9 cellular contexts compared by ENCODE assay signal in the genomic region with DNA sequence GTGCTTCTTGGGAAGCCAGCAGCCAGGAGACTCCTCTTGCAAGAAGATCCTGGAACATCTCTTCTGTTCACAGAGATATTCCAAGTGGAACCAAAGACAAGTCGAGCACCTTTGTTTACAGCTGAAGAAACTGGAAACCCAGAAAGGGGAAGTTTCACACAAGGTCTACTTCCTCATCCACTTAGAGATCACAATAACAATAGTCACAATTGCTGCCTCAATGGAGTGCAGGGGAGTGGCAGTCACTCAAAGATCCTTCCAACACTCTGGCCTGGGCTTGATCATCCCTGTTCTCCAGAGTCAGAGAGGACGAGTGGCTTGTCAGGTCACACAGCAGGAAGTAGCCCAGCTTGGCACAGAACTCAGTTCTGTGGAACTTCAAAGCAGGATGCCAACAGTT. TPM values are rescaled to one million over a fixed set of nuclear protein-coding genes. Genes with fewer than 3 reads are reported as not detected.
A peak's percentile ranks its signal among the peaks of the same experiment; 100 is the strongest.
DNase-seq lines count a peak whose midpoint lies in the region; ATAC-seq, FAIRE-seq and TF ChIP-seq lines count a peak whose summit lies in the region.
"Had no signal": no experiment of that assay in that cellular context is flagged by ENCODE, and none has a peak within 500 bp of the region (broad histone marks: within the 10 kb centered on the region; RNA-seq: fewer than 3 reads in every experiment).

No MANE protein-coding gene starts in this region.

- no peak overlapping the region for H3K27ac Mint-ChIP-seq in osteocyte (ENCODE audit: unreplicated experiment)

- H4K20me1 ChIP-seq in Karpas-422 (ENCODE audit: insufficient read depth, low read depth, low read length): no peaks in the 10 kb centered on the region

- H3K4me3 ChIP-seq in Karpas-422 (ENCODE audit: low read length) (no peak overlapping the region), epithelial cell of esophagus (ENCODE audit: low read length) (no peak overlapping the region), kidney (ENCODE audit: low read length in 2 of 2) (no peak overlapping the region)

- H3K4me1 Mint-ChIP-seq in osteocyte (ENCODE audit: unreplicated experiment): peaks cover 22% of the 10 kb centered on the region

- H3K4me1 ChIP-seq in Karpas-422 (ENCODE audit: low read length) (peaks cover 20% of the 10 kb centered on the region), kidney (ENCODE audit: control insufficient read depth in 1 of 2, insufficient read depth in 1 of 2, low read depth in 1 of 2, low read length in 2 of 2) (no peaks in the 10 kb centered on the region)

- peak; percentile 70 for ATAC-seq in GM21619 (IDR thresholded peaks at IDR 0.05; ENCODE audit: unreplicated experiment)
- ATAC-seq: PC-3 had no signal

- FAIRE-seq in kidney (lab: Jason Lieb, UNC): no peak

- intact Hi-C loops in kidney (cut with DNase I): no loop called here

- H3K27ac ChIP-seq in Karpas-422 (ENCODE audit: low read length) (no peak overlapping the region), kidney (ENCODE audit: low read depth in 2 of 2, low read length in 2 of 2) (no peak overlapping the region)

- H3K27me3 Mint-ChIP-seq in osteocyte (ENCODE audit: unreplicated experiment): peaks cover 3% of the 10 kb centered on the region

- H3K4me3 Mint-ChIP-seq in osteocyte (ENCODE audit: unreplicated experiment): no peak overlapping the region

- in situ Hi-C loops in GM13976 (cut with MboI; ENCODE audit: low sequenced_read_pairs, unreplicated experiment): no loop called here

- H3K4me2 ChIP-seq in Karpas-422 (ENCODE audit: low read depth, low read length, poor library complexity, severe bottlenecking): peak overlapping the region; percentile 31

- no peaks in the 10 kb centered on the region for H3K9me3 Mint-ChIP-seq in osteocyte (ENCODE audit: unreplicated experiment)

- TF ChIP-seq CTCF in GM13976 (IDR thresholded peaks at IDR 0.05; ENCODE audit: borderline replicate concordance, control extremely low read depth, extremely low read depth, insufficient read depth, missing control alignments) (no peak), epithelial cell of esophagus (IDR thresholded peaks at IDR 0.05; ENCODE audit: insufficient read depth, low read depth, low read length, missing control alignments) (no peak), osteocyte (IDR thresholded peaks at IDR 0.05) (no peak), kidney (IDR thresholded peaks at IDR 0.05; ENCODE audit: borderline replicate concordance, extremely low read depth, insufficient read depth) (no peak)

- H3K9me3 ChIP-seq in Karpas-422 (ENCODE audit: low read length) (no peaks in the 10 kb centered on the region), kidney (ENCODE audit: control insufficient read depth in 1 of 2, low read length in 2 of 2) (no peaks in the 10 kb centered on the region)

- DNase-seq in GM13976 (ENCODE audit: low spot score): peak; percentile 58
- DNase-seq in Karpas-422: peak; percentile 70
- peak; percentile 16 for DNase-seq in epithelial cell of esophagus (ENCODE audit: low read depth)
- DNase-seq in osteocyte (ENCODE audit: extremely low spot score, unreplicated experiment): no peak
- no peak for DNase-seq in GM03348 (ENCODE audit: low spot score)
- no peak for DNase-seq in kidney
- DNase-seq in hepatic stellate cell (ENCODE audit: low spot score): no peak
- DNase-seq: PC-3 had no signal

- H3K36me3 Mint-ChIP-seq in osteocyte (ENCODE audit: unreplicated experiment): no peaks in the 10 kb centered on the region

- peak overlapping the region; percentile 80 for H2AFZ ChIP-seq in Karpas-422 (ENCODE audit: low read length)

- H3K9ac ChIP-seq in Karpas-422 (ENCODE audit: low read length) (no peak overlapping the region), kidney (ENCODE audit: low read length in 2 of 2) (no peak overlapping the region)

- no peaks in the 10 kb centered on the region for H3K27me3 ChIP-seq in Karpas-422 (ENCODE audit: low read length)

- H3K36me3 ChIP-seq in Karpas-422 (ENCODE audit: insufficient read depth, low read length) (no peaks in the 10 kb centered on the region), kidney (ENCODE audit: control insufficient read depth in 1 of 2, insufficient read depth in 2 of 2, low read length in 2 of 2) (no peaks in the 10 kb centered on the region)

- no peaks in the 10 kb centered on the region for H3K9me2 ChIP-seq in Karpas-422 (replicated peaks; ENCODE audit: insufficient read depth, low read length)

- no peaks in the 10 kb centered on the region for H3K79me2 ChIP-seq in Karpas-422 (ENCODE audit: low read length)

RNA-seq across cellular contexts. Expression of a gene that starts 46.9 kb away (rescaled TPM):
- total RNA-seq in Karpas-422 (2014; rRNA removed; shearing (Covaris generic); ENCODE audit: low replicate concordance): 9.3 and 12.2 TPM in 2 replicates
- total RNA-seq in osteocyte (29.4 and 32.2 TPM in 2 replicates), kidney (26.8 TPM)
- polyA plus RNA-seq in kidney (ENCODE audit: insufficient read depth, low read depth, low replicate concordance): 12.7 TPM

Comparison
In these comparisons a context has a peak if more than half of its experiments do, and no peak if none do; other contexts are left out.
1. DNase-seq: peak in GM13976 (single experiment), Karpas-422 (single experiment) and epithelial cell of esophagus (single experiment); none in osteocyte (single experiment), GM03348 (single experiment), kidney (single experiment) and hepatic stellate cell (single experiment).